In the genomic region with DNA sequence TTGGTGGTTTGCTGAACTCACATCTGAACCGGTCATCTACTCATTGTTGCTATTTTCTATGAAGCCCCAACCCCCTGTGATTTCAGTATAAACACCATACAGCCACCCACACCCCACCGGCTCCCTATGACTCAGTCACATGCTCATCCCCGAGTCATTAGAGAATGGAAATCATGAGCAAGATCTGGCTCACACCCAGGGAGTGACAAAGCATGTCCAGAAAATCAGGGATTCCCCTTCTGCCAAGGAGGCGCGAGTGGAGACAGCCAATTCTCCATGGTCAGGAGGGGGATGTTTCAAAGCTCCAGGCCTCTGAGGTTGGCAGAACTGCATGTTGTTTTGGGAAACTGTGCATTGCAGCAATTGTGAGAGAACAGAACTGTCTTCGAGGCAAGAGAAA, we compare ENCODE assay signal across 1 cellular context.
TF ChIP-seq lines count a peak whose summit lies in the region.

No MANE protein-coding gene starts in this region.

TF ChIP-seq in K562, 482 proteins besides CTCF, POLR2A, EP300 and RAD21 (continued from another document):
- TF ChIP-seq, protein P1, sequence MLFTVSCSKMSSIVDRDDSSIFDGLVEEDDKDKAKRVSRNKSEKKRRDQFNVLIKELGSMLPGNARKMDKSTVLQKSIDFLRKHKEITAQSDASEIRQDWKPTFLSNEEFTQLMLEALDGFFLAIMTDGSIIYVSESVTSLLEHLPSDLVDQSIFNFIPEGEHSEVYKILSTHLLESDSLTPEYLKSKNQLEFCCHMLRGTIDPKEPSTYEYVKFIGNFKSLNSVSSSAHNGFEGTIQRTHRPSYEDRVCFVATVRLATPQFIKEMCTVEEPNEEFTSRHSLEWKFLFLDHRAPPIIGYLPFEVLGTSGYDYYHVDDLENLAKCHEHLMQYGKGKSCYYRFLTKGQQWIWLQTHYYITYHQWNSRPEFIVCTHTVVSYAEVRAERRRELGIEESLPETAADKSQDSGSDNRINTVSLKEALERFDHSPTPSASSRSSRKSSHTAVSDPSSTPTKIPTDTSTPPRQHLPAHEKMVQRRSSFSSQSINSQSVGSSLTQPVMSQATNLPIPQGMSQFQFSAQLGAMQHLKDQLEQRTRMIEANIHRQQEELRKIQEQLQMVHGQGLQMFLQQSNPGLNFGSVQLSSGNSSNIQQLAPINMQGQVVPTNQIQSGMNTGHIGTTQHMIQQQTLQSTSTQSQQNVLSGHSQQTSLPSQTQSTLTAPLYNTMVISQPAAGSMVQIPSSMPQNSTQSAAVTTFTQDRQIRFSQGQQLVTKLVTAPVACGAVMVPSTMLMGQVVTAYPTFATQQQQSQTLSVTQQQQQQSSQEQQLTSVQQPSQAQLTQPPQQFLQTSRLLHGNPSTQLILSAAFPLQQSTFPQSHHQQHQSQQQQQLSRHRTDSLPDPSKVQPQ (CRISPR knock-in tag; IDR thresholded peaks at IDR 0.05; ENCODE audit: borderline replicate concordance) = no peak
- no peak for TF ChIP-seq CREB1 (IDR thresholded peaks at IDR 0.05)
- no peak for TF ChIP-seq CREB1 (CRISPR knock-in tag; IDR thresholded peaks at IDR 0.05)
- TF ChIP-seq ZNF146 (CRISPR knock-in tag; IDR thresholded peaks at IDR 0.05; ENCODE audit: unreplicated experiment) = no peak
- TF ChIP-seq JUN (IDR thresholded peaks at IDR 0.05; ENCODE audit: borderline replicate concordance, low read depth, low read length) = peak; percentile 32; the same call in 1 of the 2 replicates
- TF ChIP-seq JUN (CRISPR knock-in tag; IDR thresholded peaks at IDR 0.05; ENCODE audit: borderline replicate concordance) = no peak
- no peak for TF ChIP-seq ATF1 (CRISPR knock-in tag; IDR thresholded peaks at IDR 0.05)
- TF ChIP-seq ATF1 (tag; IDR thresholded peaks at IDR 0.05) = no peak
- TF ChIP-seq HMG20B (CRISPR knock-in tag; IDR thresholded peaks at IDR 0.05) = no peak
- TF ChIP-seq, protein P2, sequence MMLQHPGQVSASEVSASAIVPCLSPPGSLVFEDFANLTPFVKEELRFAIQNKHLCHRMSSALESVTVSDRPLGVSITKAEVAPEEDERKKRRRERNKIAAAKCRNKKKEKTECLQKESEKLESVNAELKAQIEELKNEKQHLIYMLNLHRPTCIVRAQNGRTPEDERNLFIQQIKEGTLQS (IDR thresholded peaks at IDR 0.05) = peak; percentile 39; the same call in 1 of the 2 replicates
- TF ChIP-seq, protein P2 (CRISPR knock-in tag; conservative IDR thresholded peaks at IDR 0.05) = no peak
- 0 out of 2 replicates have a peak, but pooled peaks have one; percentile 8 for TF ChIP-seq EGR1 (conservative IDR thresholded peaks at IDR 0.05)
- TF ChIP-seq ZNF121 (CRISPR knock-in tag; conservative IDR thresholded peaks at IDR 0.05) = no peak
- TF ChIP-seq SP2 (IDR thresholded peaks at IDR 0.05; ENCODE audit: extremely low read depth, low read depth, low read length, poor library complexity, severe bottlenecking) = no peak
- TF ChIP-seq, protein P3, sequence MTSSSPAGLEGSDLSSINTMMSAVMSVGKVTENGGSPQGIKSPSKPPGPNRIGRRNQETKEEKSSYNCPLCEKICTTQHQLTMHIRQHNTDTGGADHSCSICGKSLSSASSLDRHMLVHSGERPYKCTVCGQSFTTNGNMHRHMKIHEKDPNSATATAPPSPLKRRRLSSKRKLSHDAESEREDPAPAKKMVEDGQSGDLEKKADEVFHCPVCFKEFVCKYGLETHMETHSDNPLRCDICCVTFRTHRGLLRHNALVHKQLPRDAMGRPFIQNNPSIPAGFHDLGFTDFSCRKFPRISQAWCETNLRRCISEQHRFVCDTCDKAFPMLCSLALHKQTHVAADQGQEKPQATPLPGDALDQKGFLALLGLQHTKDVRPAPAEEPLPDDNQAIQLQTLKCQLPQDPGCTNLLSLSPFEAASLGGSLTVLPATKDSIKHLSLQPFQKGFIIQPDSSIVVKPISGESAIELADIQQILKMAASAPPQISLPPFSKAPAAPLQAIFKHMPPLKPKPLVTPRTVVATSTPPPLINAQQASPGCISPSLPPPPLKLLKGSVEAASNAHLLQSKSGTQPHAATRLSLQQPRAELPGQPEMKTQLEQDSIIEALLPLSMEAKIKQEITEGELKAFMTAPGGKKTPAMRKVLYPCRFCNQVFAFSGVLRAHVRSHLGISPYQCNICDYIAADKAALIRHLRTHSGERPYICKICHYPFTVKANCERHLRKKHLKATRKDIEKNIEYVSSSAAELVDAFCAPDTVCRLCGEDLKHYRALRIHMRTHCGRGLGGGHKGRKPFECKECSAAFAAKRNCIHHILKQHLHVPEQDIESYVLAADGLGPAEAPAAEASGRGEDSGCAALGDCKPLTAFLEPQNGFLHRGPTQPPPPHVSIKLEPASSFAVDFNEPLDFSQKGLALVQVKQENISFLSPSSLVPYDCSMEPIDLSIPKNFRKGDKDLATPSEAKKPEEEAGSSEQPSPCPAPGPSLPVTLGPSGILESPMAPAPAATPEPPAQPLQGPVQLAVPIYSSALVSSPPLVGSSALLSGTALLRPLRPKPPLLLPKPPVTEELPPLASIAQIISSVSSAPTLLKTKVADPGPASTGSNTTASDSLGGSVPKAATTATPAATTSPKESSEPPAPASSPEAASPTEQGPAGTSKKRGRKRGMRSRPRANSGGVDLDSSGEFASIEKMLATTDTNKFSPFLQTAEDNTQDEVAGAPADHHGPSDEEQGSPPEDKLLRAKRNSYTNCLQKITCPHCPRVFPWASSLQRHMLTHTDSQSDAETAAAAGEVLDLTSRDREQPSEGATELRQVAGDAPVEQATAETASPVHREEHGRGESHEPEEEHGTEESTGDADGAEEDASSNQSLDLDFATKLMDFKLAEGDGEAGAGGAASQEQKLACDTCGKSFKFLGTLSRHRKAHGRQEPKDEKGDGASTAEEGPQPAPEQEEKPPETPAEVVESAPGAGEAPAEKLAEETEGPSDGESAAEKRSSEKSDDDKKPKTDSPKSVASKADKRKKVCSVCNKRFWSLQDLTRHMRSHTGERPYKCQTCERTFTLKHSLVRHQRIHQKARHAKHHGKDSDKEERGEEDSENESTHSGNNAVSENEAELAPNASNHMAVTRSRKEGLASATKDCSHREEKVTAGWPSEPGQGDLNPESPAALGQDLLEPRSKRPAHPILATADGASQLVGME (CRISPR knock-in tag; IDR thresholded peaks at IDR 0.05) = no peak
- no peak for TF ChIP-seq PRMT5 (CRISPR knock-in tag; IDR thresholded peaks at IDR 0.05)
- TF ChIP-seq FOSL1 (tag; conservative IDR thresholded peaks at IDR 0.05) = peak; percentile 90
- no peak for TF ChIP-seq CSDE1 (IDR thresholded peaks at IDR 0.05)
- no peak for TF ChIP-seq NUFIP1 (IDR thresholded peaks at IDR 0.05; ENCODE audit: partially characterized antibody)
- TF ChIP-seq MCM2 (IDR thresholded peaks at IDR 0.05; ENCODE audit: low read depth) = no peak
- TF ChIP-seq, protein P4, sequence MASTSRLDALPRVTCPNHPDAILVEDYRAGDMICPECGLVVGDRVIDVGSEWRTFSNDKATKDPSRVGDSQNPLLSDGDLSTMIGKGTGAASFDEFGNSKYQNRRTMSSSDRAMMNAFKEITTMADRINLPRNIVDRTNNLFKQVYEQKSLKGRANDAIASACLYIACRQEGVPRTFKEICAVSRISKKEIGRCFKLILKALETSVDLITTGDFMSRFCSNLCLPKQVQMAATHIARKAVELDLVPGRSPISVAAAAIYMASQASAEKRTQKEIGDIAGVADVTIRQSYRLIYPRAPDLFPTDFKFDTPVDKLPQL (IDR thresholded peaks at IDR 0.05; ENCODE audit: extremely low read depth, insufficient read length) = no peak
- no peak for TF ChIP-seq ZNF436 (CRISPR knock-in tag; IDR thresholded peaks at IDR 0.05)
- no peak for TF ChIP-seq ZNF584 (CRISPR knock-in tag; IDR thresholded peaks at IDR 0.05; ENCODE audit: low read depth)
- TF ChIP-seq COPS2 (conservative IDR thresholded peaks at IDR 0.05) = no peak
- peak; percentile 45; the same call in 1 of the 2 replicates for TF ChIP-seq JUND (IDR thresholded peaks at IDR 0.05; ENCODE audit: borderline replicate concordance, low read depth, low read length)
- peak; percentile 49; the same call in 1 of the 3 replicates for TF ChIP-seq JUND (tag; IDR thresholded peaks at IDR 0.05; ENCODE audit: borderline replicate concordance, low read depth, low read length)
- no peak for TF ChIP-seq TEAD4 (IDR thresholded peaks at IDR 0.05; ENCODE audit: low read length)
- no peak for TF ChIP-seq TEAD4 (CRISPR knock-in tag; IDR thresholded peaks at IDR 0.05; ENCODE audit: borderline replicate concordance)
- TF ChIP-seq CTBP1 (IDR thresholded peaks at IDR 0.05; ENCODE audit: borderline replicate concordance) = no peak
- TF ChIP-seq CBX8 (IDR thresholded peaks at IDR 0.05; ENCODE audit: borderline replicate concordance, extremely low read depth, low read depth, low read length, poor library complexity, severe bottlenecking) = no peak
- TF ChIP-seq RUNX1 (IDR thresholded peaks at IDR 0.05; ENCODE audit: low read depth) = no peak
- TF ChIP-seq ZNF274 (IDR thresholded peaks at IDR 0.05; ENCODE audit: borderline replicate concordance, low read depth, low read length) = no peak
- TF ChIP-seq ZNF583 (CRISPR knock-in tag; IDR thresholded peaks at IDR 0.05) = no peak
- TF ChIP-seq, protein P5, sequence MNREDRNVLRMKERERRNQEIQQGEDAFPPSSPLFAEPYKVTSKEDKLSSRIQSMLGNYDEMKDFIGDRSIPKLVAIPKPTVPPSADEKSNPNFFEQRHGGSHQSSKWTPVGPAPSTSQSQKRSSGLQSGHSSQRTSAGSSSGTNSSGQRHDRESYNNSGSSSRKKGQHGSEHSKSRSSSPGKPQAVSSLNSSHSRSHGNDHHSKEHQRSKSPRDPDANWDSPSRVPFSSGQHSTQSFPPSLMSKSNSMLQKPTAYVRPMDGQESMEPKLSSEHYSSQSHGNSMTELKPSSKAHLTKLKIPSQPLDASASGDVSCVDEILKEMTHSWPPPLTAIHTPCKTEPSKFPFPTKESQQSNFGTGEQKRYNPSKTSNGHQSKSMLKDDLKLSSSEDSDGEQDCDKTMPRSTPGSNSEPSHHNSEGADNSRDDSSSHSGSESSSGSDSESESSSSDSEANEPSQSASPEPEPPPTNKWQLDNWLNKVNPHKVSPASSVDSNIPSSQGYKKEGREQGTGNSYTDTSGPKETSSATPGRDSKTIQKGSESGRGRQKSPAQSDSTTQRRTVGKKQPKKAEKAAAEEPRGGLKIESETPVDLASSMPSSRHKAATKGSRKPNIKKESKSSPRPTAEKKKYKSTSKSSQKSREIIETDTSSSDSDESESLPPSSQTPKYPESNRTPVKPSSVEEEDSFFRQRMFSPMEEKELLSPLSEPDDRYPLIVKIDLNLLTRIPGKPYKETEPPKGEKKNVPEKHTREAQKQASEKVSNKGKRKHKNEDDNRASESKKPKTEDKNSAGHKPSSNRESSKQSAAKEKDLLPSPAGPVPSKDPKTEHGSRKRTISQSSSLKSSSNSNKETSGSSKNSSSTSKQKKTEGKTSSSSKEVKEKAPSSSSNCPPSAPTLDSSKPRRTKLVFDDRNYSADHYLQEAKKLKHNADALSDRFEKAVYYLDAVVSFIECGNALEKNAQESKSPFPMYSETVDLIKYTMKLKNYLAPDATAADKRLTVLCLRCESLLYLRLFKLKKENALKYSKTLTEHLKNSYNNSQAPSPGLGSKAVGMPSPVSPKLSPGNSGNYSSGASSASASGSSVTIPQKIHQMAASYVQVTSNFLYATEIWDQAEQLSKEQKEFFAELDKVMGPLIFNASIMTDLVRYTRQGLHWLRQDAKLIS (CRISPR knock-in tag; IDR thresholded peaks at IDR 0.05) = no peak
- TF ChIP-seq ZNF212 (CRISPR knock-in tag; IDR thresholded peaks at IDR 0.05) = no peak
- TF ChIP-seq ZFP36 (IDR thresholded peaks at IDR 0.05; ENCODE audit: low read depth, low read length, partially characterized antibody) = no peak
- no peak for TF ChIP-seq CBX2 (IDR thresholded peaks at IDR 0.05; ENCODE audit: insufficient read depth, low read length, poor library complexity, severe bottlenecking)
- TF ChIP-seq ZZZ3 (IDR thresholded peaks at IDR 0.05) = no peak
- TF ChIP-seq CHD1 (IDR thresholded peaks at IDR 0.05; ENCODE audit: low read length) = no peak
- TF ChIP-seq FUS (optimal IDR thresholded peaks at IDR 0.05; ENCODE audit: low read depth, low read length) = no peak
- no peak for TF ChIP-seq DPF2 (IDR thresholded peaks at IDR 0.05)
- TF ChIP-seq ZNF76 (CRISPR knock-in tag; IDR thresholded peaks at IDR 0.05; ENCODE audit: borderline replicate concordance) = no peak
- TF ChIP-seq CBFA2T2 (conservative IDR thresholded peaks at IDR 0.05) = no peak
- TF ChIP-seq DNMT1 (IDR thresholded peaks at IDR 0.05) = no peak
- TF ChIP-seq ZNF384 (IDR thresholded peaks at IDR 0.05; ENCODE audit: low read depth, low read length) = no peak
- TF ChIP-seq TAF1 (IDR thresholded peaks at IDR 0.05; ENCODE audit: control insufficient read depth, extremely low read depth, insufficient read depth, low read length, severe bottlenecking) = no peak
TF ChIP-seq in K562: peak in this region for 6.
